In the genomic region with DNA sequence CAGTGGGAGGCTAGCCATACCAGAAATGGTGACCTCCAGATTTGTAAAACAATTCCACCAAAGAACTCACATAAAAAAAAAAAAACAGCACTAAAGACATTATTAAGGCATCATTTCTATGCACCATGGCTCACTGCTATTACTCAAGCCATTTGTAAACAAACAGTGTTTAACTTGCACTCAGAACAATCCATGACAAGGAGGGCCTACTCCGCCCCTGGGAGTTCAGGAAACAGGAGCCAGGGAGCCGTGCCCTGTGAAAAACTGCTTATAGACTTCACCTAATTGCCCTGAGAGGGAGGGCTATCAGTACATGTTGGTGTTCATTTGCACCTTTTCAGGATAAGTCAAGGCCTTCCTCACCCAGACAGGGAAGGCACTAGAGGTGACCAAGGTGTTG, we compare ENCODE assay signal across 23 cellular contexts.
DNase-seq lines count a peak whose midpoint lies in the region; ATAC-seq, FAIRE-seq and TF ChIP-seq lines count a peak whose summit lies in the region.
"Had no signal": no experiment of that assay in that cellular context is flagged by ENCODE, and none has a peak within 500 bp of the region (broad histone marks: within the 10 kb centered on the region; RNA-seq: fewer than 3 reads in every experiment).

No MANE protein-coding gene starts in this region.

- no peak for TF ChIP-seq POLR2A in HepG2 (IDR thresholded peaks at IDR 0.05; ENCODE audit: insufficient read depth in 1 of 2, low read depth in 2 of 2, low read length in 2 of 2)
- TF ChIP-seq POLR2A in right lobe of liver (IDR thresholded peaks at IDR 0.05) = no peak

- intact Hi-C loops in HepG2 (cut with micrococcal nuclease; ENCODE audit: unreplicated experiment) = no loop called here
- intact Hi-C loops in right lobe of liver (cut with DNase I) = no loop called here

- CTCF ChIA-PET in HepG2 (lab: Yijun Ruan, JAX; ENCODE audit: low intra/inter-chr PET ratio, low total read pairs) = no interaction called here

- TF ChIP-seq CTCF in HepG2 (CRISPR knock-in tag; IDR thresholded peaks at IDR 0.05) = no peak
- TF ChIP-seq CTCF in right lobe of liver (IDR thresholded peaks at IDR 0.05) = no peak
- no peak for TF ChIP-seq CTCF in VCaP (conservative IDR thresholded peaks at IDR 0.05)
- TF ChIP-seq CTCF in mesothelial cell of epicardium (IDR thresholded peaks at IDR 0.05; ENCODE audit: unreplicated experiment) = no peak

- H3K27me3 ChIP-seq in HepG2 (ENCODE audit: control insufficient read depth in 1 of 2, insufficient read depth in 2 of 2, low read length in 2 of 2) = no peaks in the 10 kb centered on the region
- H3K27me3 ChIP-seq in right lobe of liver = no peaks in the 10 kb centered on the region
- H3K27me3 ChIP-seq: SJSA1 had no signal

- FAIRE-seq in HepG2 (lab: Jason Lieb, UNC) = no peak
- FAIRE-seq: A549, D721Med, HTR-8/SVneo, RCC 7860 had no signal

- TF ChIP-seq EP300 in HepG2 (IDR thresholded peaks at IDR 0.05; ENCODE audit: low read depth in 2 of 2, low read length in 2 of 2) (no peak), HepG2 (CRISPR knock-in tag; IDR thresholded peaks at IDR 0.05; ENCODE audit: borderline replicate concordance) (no peak)

- peaks cover 26% of the 10 kb centered on the region for H3K9me3 ChIP-seq in HepG2 (ENCODE audit: low read length)
- H3K9me3 ChIP-seq in right lobe of liver = no peaks in the 10 kb centered on the region
- H3K9me3 ChIP-seq: A549, HAP-1 had no signal

- in situ Hi-C loops in HepG2 (cut with HindIII; ENCODE audit: extremely low pct_ligation_motif_present, low pct_unique_long_range_greater_than_20kb) = no loop called here

- ATAC-seq in HepG2 (no peak), right lobe of liver (no peak), HG02885 (IDR thresholded peaks at IDR 0.05; ENCODE audit: poor library complexity, unreplicated experiment) (no peak), HG03175 (IDR thresholded peaks at IDR 0.05; ENCODE audit: unreplicated experiment) (no peak)
- ATAC-seq: A549 had no signal

- peak overlapping the region; percentile 67 for H3K27ac Mint-ChIP-seq in mesothelial cell of epicardium
- H3K27ac Mint-ChIP-seq: B cell; T-helper 1 cell treated with Interleukin-12 subunit alpha and Interleukin-12 subunit beta and Interleukin-4 antibody, amounts not matched to agents 30 μg/mL and 1 μg/mL, for 36 hours had no signal

- no peaks in the 10 kb centered on the region for H3K36me3 Mint-ChIP-seq in mesothelial cell of epicardium
- H3K36me3 Mint-ChIP-seq: CD14-positive monocyte had no signal

- WGBS in HepG2 (ENCODE audit: low lambda C conversion rate) = 0% methylated on average over 1 of the region's 2 CpGs
- WGBS in right lobe of liver (ENCODE audit: insufficient coverage, low coverage, low lambda C conversion rate, missing lambda C conversion rate) = 50% methylated on average over 2 of the region's 2 CpGs

- TF ChIP-seq RAD21 in HepG2 (CRISPR knock-in tag; IDR thresholded peaks at IDR 0.05) = no peak

- H3K4me2 ChIP-seq in HepG2 (ENCODE audit: low read depth, low read length) = no peak overlapping the region
- H3K4me2 ChIP-seq: A549 had no signal

- H3K36me3 ChIP-seq in HepG2 (replicated peaks in 1 of 2; ENCODE audit: control insufficient read depth in 1 of 2, insufficient read depth in 2 of 2, low read length in 2 of 2) (no peaks in the 10 kb centered on the region), right lobe of liver (no peaks in the 10 kb centered on the region)
- H3K36me3 ChIP-seq: HAP-1, SJSA1 had no signal

- no TSS peak for BruUV-seq in HepG2 (replicated peaks; lab: Mats Ljungman, UMichigan)

- H3K4me1 Mint-ChIP-seq in mesothelial cell of epicardium = peaks cover 59% of the 10 kb centered on the region

- peak; percentile 4 for DNase-seq in HepG2 (ENCODE audit: low spot score)
- no peak for DNase-seq in right lobe of liver
- no peak for DNase-seq in mesothelial cell of epicardium (ENCODE audit: low spot score in 2 of 2, unreplicated experiment in 2 of 2)
- no peak for DNase-seq in HPDE6-E6E7 (ENCODE audit: extremely low spot score)
- DNase-seq: DMS79, IMR-90, Karpas-422, NCI-H1694, NCI-H2107, NCI-H510A, NCI-H82 had no signal

- POLR2A ChIA-PET in HepG2 (lab: Yijun Ruan, JAX) = no interaction called here

- H3K4me3 Mint-ChIP-seq in mesothelial cell of epicardium = no peak overlapping the region
- H3K4me3 Mint-ChIP-seq: B cell; CD14-positive monocyte; T-helper 1 cell treated with Interleukin-12 subunit alpha and Interleukin-12 subunit beta and Interleukin-4 antibody, amounts not matched to agents 30 μg/mL and 1 μg/mL, for 36 hours had no signal

- no peaks in the 10 kb centered on the region for H4K20me1 ChIP-seq in HepG2 (ENCODE audit: insufficient read depth, low read length)

- no peaks in the 10 kb centered on the region for H3K27me3 Mint-ChIP-seq in mesothelial cell of epicardium (ENCODE audit: low read depth)
- H3K27me3 Mint-ChIP-seq: B cell had no signal

- H3K27ac ChIP-seq in HepG2 (ENCODE audit: extremely low read length, insufficient read depth, low read length) (no peak overlapping the region), right lobe of liver (no peak overlapping the region), VCaP (peak overlapping the region; percentile 47)
- H3K27ac ChIP-seq: A549, SJSA1 had no signal

- H3K9ac ChIP-seq in HepG2 (ENCODE audit: insufficient read depth, low read depth, low read length) = no peak overlapping the region

- peaks cover 10% of the 10 kb centered on the region for H3K4me1 ChIP-seq in HepG2 (ENCODE audit: insufficient read depth, low read length)
- peaks cover 0 to 7% (median 0%) of the 10 kb centered on the region in 4 donors for H3K4me1 ChIP-seq in right lobe of liver
- H3K4me1 ChIP-seq: A549, HAP-1, SJSA1 had no signal

- H3K79me2 ChIP-seq in HepG2 (ENCODE audit: insufficient read depth, low read length) = no peaks in the 10 kb centered on the region

- H3K9me3 Mint-ChIP-seq in mesothelial cell of epicardium = peaks cover 42% of the 10 kb centered on the region

- H3K4me3 ChIP-seq in HepG2 (replicated peaks in 1 of 3; ENCODE audit: insufficient read depth in 1 of 3, low read depth in 2 of 3, low read length in 3 of 3) (no peak overlapping the region), right lobe of liver (no peak overlapping the region)
- H3K4me3 ChIP-seq: A549, HAP-1, SJSA1 had no signal

- H2AFZ ChIP-seq in HepG2 (ENCODE audit: low read length) = no peak overlapping the region

TF ChIP-seq in HepG2, 621 proteins besides CTCF, POLR2A, EP300 and RAD21 (continues in another document):
- TF ChIP-seq PTBP1 (IDR thresholded peaks at IDR 0.05; ENCODE audit: low read depth, low read length, poor library complexity, severe bottlenecking) = no peak
- no peak for TF ChIP-seq FOXA1 (IDR thresholded peaks at IDR 0.05)
- TF ChIP-seq FOXA1 (CRISPR knock-in tag; IDR thresholded peaks at IDR 0.05) = peak; percentile 43
- TF ChIP-seq, protein P1, sequence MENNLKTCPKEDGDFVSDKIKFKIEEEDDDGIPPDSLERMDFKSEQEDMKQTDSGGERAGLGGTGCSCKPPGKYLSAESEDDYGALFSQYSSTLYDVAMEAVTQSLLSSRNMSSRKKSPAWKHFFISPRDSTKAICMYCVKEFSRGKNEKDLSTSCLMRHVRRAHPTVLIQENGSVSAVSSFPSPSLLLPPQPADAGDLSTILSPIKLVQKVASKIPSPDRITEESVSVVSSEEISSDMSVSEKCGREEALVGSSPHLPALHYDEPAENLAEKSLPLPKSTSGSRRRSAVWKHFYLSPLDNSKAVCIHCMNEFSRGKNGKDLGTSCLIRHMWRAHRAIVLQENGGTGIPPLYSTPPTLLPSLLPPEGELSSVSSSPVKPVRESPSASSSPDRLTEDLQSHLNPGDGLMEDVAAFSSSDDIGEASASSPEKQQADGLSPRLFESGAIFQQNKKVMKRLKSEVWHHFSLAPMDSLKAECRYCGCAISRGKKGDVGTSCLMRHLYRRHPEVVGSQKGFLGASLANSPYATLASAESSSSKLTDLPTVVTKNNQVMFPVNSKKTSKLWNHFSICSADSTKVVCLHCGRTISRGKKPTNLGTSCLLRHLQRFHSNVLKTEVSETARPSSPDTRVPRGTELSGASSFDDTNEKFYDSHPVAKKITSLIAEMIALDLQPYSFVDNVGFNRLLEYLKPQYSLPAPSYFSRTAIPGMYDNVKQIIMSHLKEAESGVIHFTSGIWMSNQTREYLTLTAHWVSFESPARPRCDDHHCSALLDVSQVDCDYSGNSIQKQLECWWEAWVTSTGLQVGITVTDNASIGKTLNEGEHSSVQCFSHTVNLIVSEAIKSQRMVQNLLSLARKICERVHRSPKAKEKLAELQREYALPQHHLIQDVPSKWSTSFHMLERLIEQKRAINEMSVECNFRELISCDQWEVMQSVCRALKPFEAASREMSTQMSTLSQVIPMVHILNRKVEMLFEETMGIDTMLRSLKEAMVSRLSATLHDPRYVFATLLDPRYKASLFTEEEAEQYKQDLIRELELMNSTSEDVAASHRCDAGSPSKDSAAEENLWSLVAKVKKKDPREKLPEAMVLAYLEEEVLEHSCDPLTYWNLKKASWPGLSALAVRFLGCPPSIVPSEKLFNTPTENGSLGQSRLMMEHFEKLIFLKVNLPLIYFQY (CRISPR knock-in tag; IDR thresholded peaks at IDR 0.05; ENCODE audit: borderline replicate concordance) = no peak
- TF ChIP-seq ZNF180 (CRISPR knock-in tag; IDR thresholded peaks at IDR 0.05; ENCODE audit: borderline replicate concordance, low read depth) = no peak
- no peak for TF ChIP-seq MTF2 (CRISPR knock-in tag; IDR thresholded peaks at IDR 0.05; ENCODE audit: borderline replicate concordance)
- TF ChIP-seq ZNF136 (CRISPR knock-in tag; IDR thresholded peaks at IDR 0.05; ENCODE audit: low read depth) = no peak
- no peak for TF ChIP-seq AGO1 (IDR thresholded peaks at IDR 0.05; ENCODE audit: low read depth, low read length, poor library complexity, severe bottlenecking)
- TF ChIP-seq ZKSCAN8 (CRISPR knock-in tag; IDR thresholded peaks at IDR 0.05; ENCODE audit: borderline replicate concordance) = no peak
- no peak for TF ChIP-seq NR3C1 (CRISPR knock-in tag; IDR thresholded peaks at IDR 0.05)
- no peak for TF ChIP-seq HOXA3 (CRISPR knock-in tag; IDR thresholded peaks at IDR 0.05)
- TF ChIP-seq, protein P2, sequence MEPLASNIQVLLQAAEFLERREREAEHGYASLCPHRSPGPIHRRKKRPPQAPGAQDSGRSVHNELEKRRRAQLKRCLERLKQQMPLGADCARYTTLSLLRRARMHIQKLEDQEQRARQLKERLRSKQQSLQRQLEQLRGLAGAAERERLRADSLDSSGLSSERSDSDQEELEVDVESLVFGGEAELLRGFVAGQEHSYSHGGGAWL (CRISPR knock-in tag; IDR thresholded peaks at IDR 0.05) = no peak
- TF ChIP-seq BRCA1 (CRISPR knock-in tag; IDR thresholded peaks at IDR 0.05) = no peak
- no peak for TF ChIP-seq HDAC2 (CRISPR knock-in tag; IDR thresholded peaks at IDR 0.05)
- TF ChIP-seq HNF4A (CRISPR knock-in tag; IDR thresholded peaks at IDR 0.05) = no peak
- no peak for TF ChIP-seq SOX13 (IDR thresholded peaks at IDR 0.05)
- TF ChIP-seq SOX13 (CRISPR knock-in tag; conservative IDR thresholded peaks at IDR 0.05 in 1 of 2, IDR thresholded peaks at IDR 0.05 in 1 of 2) = peak in 1 of 2 experiments; percentile 56; a peak in 1 of 4 replicates
- TF ChIP-seq POGZ (CRISPR knock-in tag; IDR thresholded peaks at IDR 0.05) = no peak
- no peak for TF ChIP-seq U2AF2 (IDR thresholded peaks at IDR 0.05; ENCODE audit: low read depth, low read length)
- no peak for TF ChIP-seq RELA (CRISPR knock-in tag; IDR thresholded peaks at IDR 0.05)
